22 cellular contexts compared by ENCODE assay signal in genomic region chr11:44028401-44028800, GRCh38. TPM values are rescaled to one million over a fixed set of nuclear protein-coding genes. Genes with fewer than 3 reads are reported as not detected.
"Had no signal": no experiment of that assay in that cellular context is flagged by ENCODE, and none has a peak within 500 bp of the region (broad histone marks: within the 10 kb centered on the region; RNA-seq: fewer than 3 reads in every experiment).

No MANE protein-coding gene starts in this region.

- H3K27ac ChIP-seq: sigmoid colon had no signal

- DNase-seq: heart left ventricle; hippocampal formation; left colon; left ventricle myocardium superior; mesendoderm; naive thymus-derived CD4-positive, alpha-beta T cell; nephron progenitor cell; posterior cingulate gyrus; sigmoid colon; stimulated activated naive CD4-positive, alpha-beta T cell; stomach; substantia nigra; trophoblast cell had no signal

- H3K36me3 ChIP-seq: heart left ventricle, sigmoid colon, stomach, thoracic aorta had no signal

- H3K27me3 ChIP-seq: heart left ventricle, sigmoid colon, stomach had no signal

- H3K9me3 ChIP-seq: sigmoid colon had no signal

- H3K4me3 ChIP-seq: heart left ventricle, lung, sigmoid colon, skin epidermis, stomach, thoracic aorta had no signal

- ATAC-seq: heart left ventricle; left colon; left ventricle myocardium superior; naive thymus-derived CD4-positive, alpha-beta T cell had no signal

RNA-seq across cellular contexts. Expression of gene ACCSL, which starts 19.4 kb away (rescaled TPM):
- total RNA-seq: epithelial cell of proximal tubule; frontal cortex; glomerular endothelial cell; heart left ventricle; kidney epithelial cell; left colon; left ventricle myocardium superior; naive thymus-derived CD4-positive, alpha-beta T cell; osteoblast; pulmonary artery endothelial cell; stomach; thoracic aorta had no signal
